1 cellular context compared by ENCODE assay signal in genomic region chr17:32940706-32941390, GRCh38.
TF ChIP-seq lines count a peak whose summit lies in the region.

No MANE protein-coding gene starts in this region.

TF ChIP-seq in GM12878, 131 proteins besides CTCF, POLR2A, EP300 and RAD21:
- no peak for TF ChIP-seq CBFB (IDR thresholded peaks at IDR 0.05; ENCODE audit: low read depth)
- no peak for TF ChIP-seq CHD2 (IDR thresholded peaks at IDR 0.05; ENCODE audit: borderline replicate concordance, low read depth, low read length)
- TF ChIP-seq BCL11A (IDR thresholded peaks at IDR 0.05; ENCODE audit: low read depth, low read length), result no peak
- TF ChIP-seq ZNF217 (IDR thresholded peaks at IDR 0.05), result no peak
- TF ChIP-seq ZNF384 (IDR thresholded peaks at IDR 0.05; ENCODE audit: borderline replicate concordance, low read depth, low read length), result no peak
- TF ChIP-seq ZNF24 (IDR thresholded peaks at IDR 0.05), result no peak
- TF ChIP-seq ZNF207 (IDR thresholded peaks at IDR 0.05; ENCODE audit: borderline replicate concordance), result no peak
- no peak for TF ChIP-seq E2F4 (IDR thresholded peaks at IDR 0.05; ENCODE audit: low read depth, low read length)
- no peak for TF ChIP-seq KAT2A (conservative IDR thresholded peaks at IDR 0.05; ENCODE audit: control insufficient read depth, low read depth, low read length)
- TF ChIP-seq GABPA (IDR thresholded peaks at IDR 0.05; ENCODE audit: low read depth), result no peak
- TF ChIP-seq KDM1A (IDR thresholded peaks at IDR 0.05; ENCODE audit: borderline replicate concordance), result no peak
- no peak for TF ChIP-seq CUX1 (IDR thresholded peaks at IDR 0.05; ENCODE audit: insufficient replicate concordance, low read depth, low read length)
- no peak for TF ChIP-seq CEBPZ (IDR thresholded peaks at IDR 0.05; ENCODE audit: low read depth, low read length)
- no peak for TF ChIP-seq TARDBP (IDR thresholded peaks at IDR 0.05; ENCODE audit: borderline replicate concordance)
- TF ChIP-seq NFXL1 (IDR thresholded peaks at IDR 0.05; ENCODE audit: borderline replicate concordance), result no peak
- no peak for TF ChIP-seq NKRF (conservative IDR thresholded peaks at IDR 0.05)
- no peak for TF ChIP-seq IRF4 (IDR thresholded peaks at IDR 0.05; ENCODE audit: low read depth, low read length)
